8 cellular contexts compared by ENCODE assay signal in genomic region chr7:139358541-139359365, GRCh38. TPM values are rescaled to one million over a fixed set of nuclear protein-coding genes. Genes with fewer than 3 reads are reported as not detected.
DNase-seq lines count a peak whose midpoint lies in the region; ATAC-seq, FAIRE-seq and TF ChIP-seq lines count a peak whose summit lies in the region.

No MANE protein-coding gene starts in this region.

- ATAC-seq in GM19043 (IDR thresholded peaks at IDR 0.05; ENCODE audit: low read depth, unreplicated experiment) (peak; percentile 8), HG03520 (IDR thresholded peaks at IDR 0.05; ENCODE audit: unreplicated experiment) (peak; percentile 1), SK-N-SH treated with all-trans-retinoic acid at 6 μM for 48 hours (peak; percentile 15), body of pancreas (peak; percentile 7)

- peak overlapping the region; percentile 97 for H2AFZ ChIP-seq in keratinocyte (ENCODE audit: control insufficient read depth, low read length)

- peak overlapping the region; percentile 88 for H3K4me2 ChIP-seq in keratinocyte (ENCODE audit: control insufficient read depth, extremely low read depth, insufficient read depth, low read depth, low read length)

- H3K36me3 ChIP-seq in BE2C (peaks cover 8% of the 10 kb centered on the region; the same call in 1 of the 2 replicates), body of pancreas (replicated peaks in 1 of 2; ENCODE audit: insufficient read depth in 1 of 2, low read depth in 2 of 2) (no peaks in the 10 kb centered on the region), keratinocyte (ENCODE audit: control insufficient read depth in 2 of 2, extremely low read depth in 1 of 2, insufficient read depth in 2 of 2, low read length in 2 of 2) (no peaks in the 10 kb centered on the region)

- dilution Hi-C loops in keratinocyte (cut with MboI; ENCODE audit: extremely low pct_ligation_motif_present, low sequenced_read_pairs) = no loop called here

- peaks cover 3% of the 10 kb centered on the region for H4K20me1 ChIP-seq in keratinocyte (ENCODE audit: control insufficient read depth, extremely low read depth, insufficient read depth, low read length)

- H3K27me3 ChIP-seq in BE2C (no peaks in the 10 kb centered on the region), body of pancreas (no peaks in the 10 kb centered on the region), keratinocyte (ENCODE audit: control insufficient read depth, extremely low read depth, insufficient read depth, low read length) (no peaks in the 10 kb centered on the region)

- no peaks in the 10 kb centered on the region; the same call in 1 of the 2 replicates for H3K9me3 ChIP-seq in BE2C
- no peaks in the 10 kb centered on the region for H3K9me3 ChIP-seq in body of pancreas
- no peaks in the 10 kb centered on the region for H3K9me3 ChIP-seq in keratinocyte (ENCODE audit: control insufficient read depth, low read depth, low read length)

- no peaks in the 10 kb centered on the region for H3K4me1 ChIP-seq in BE2C
- H3K4me1 ChIP-seq in body of pancreas = peaks cover 30% of the 10 kb centered on the region
- H3K4me1 ChIP-seq in keratinocyte (ENCODE audit: control insufficient read depth, extremely low read depth, insufficient read depth, low read length) = peaks cover 15% of the 10 kb centered on the region

- no peak for DNase-seq in BE2C
- peak in 2 of 4 donors; percentile 20 to 28 for DNase-seq in body of pancreas
- DNase-seq in keratinocyte (ENCODE audit: low read depth, low spot score) = no peak
- DNase-seq in stimulated activated CD4-positive, alpha-beta T cell treated with anti-CD3 and anti-CD28 coated beads, Interleukin-2, amount 100 ng/mL, for 4 hours (ENCODE audit: low read depth) = peak; percentile 16
- DNase-seq in NK-92 treated with Interleukin-12 subunit alpha and Interleukin-12 subunit beta, amount 100 ng/mL, for 24 hours (lab: John Stamatoyannopoulos, UW) = no peak

- H3K9ac ChIP-seq in keratinocyte (ENCODE audit: control insufficient read depth, extremely low read depth, insufficient read depth, low read length) = peak overlapping the region; percentile 97

- TF ChIP-seq CTCF in BE2C (IDR thresholded peaks at IDR 0.05; ENCODE audit: low read depth, low read length) (no peak), body of pancreas (IDR thresholded peaks at IDR 0.05) (no peak), keratinocyte (optimal IDR thresholded peaks at IDR 0.05 in 1 of 3, IDR thresholded peaks at IDR 0.05 in 1 of 3, conservative IDR thresholded peaks at IDR 0.05 in 1 of 3; ENCODE audit: extremely low read depth in 1 of 3, insufficient read depth in 2 of 3, low read length in 3 of 3) (no peak)

- H3K9me1 ChIP-seq in keratinocyte (ENCODE audit: control insufficient read depth, extremely low read depth, insufficient read depth, low read length) = no peaks in the 10 kb centered on the region

- whole genome bisulfite sequencing in body of pancreas, 2 donors = 3 to 6% methylated on average over 38 to 39 of the region's 39 CpGs

- peaks cover 38% of the 10 kb centered on the region for H3K79me2 ChIP-seq in keratinocyte (ENCODE audit: control insufficient read depth, insufficient read depth, low read length)

- FAIRE-seq in keratinocyte (lab: Jason Lieb, UNC) = no peak

- H3K4me3 ChIP-seq in BE2C (ENCODE audit: low read depth, low read length) (peak overlapping the region; percentile 80), body of pancreas (peak overlapping the region; percentile 62 to 70), keratinocyte (ENCODE audit: control insufficient read depth in 2 of 3, extremely low read depth in 1 of 3, insufficient read depth in 2 of 3, low read depth in 1 of 3, low read length in 3 of 3) (peak overlapping the region; percentile 91 to 95 (median 92))

- H3K27ac ChIP-seq in body of pancreas (peak overlapping the region; percentile 99 to 100 (median 99)), keratinocyte (ENCODE audit: control insufficient read depth, insufficient read depth, low read length) (peak overlapping the region; percentile 97)

- intact Hi-C loops in body of pancreas (cut with DNase I) = no loop called here

- TF ChIP-seq POLR2A in body of pancreas (IDR thresholded peaks at IDR 0.05) = no peak

TF ChIP-seq in SK-N-SH treated with all-trans-retinoic acid at 6 μM for 48 hours, 23 proteins besides CTCF, POLR2A, EP300 and RAD21:
- TF ChIP-seq ESRRG (CRISPR knock-in tag; IDR thresholded peaks at IDR 0.05) (no peak), GLIS3 (CRISPR knock-in tag; IDR thresholded peaks at IDR 0.05) (no peak), ZFP30 (CRISPR knock-in tag; IDR thresholded peaks at IDR 0.05) (no peak), ZNF70 (CRISPR knock-in tag; IDR thresholded peaks at IDR 0.05) (no peak), POU6F1 (CRISPR knock-in tag; IDR thresholded peaks at IDR 0.05; ENCODE audit: borderline replicate concordance, low read depth) (no peak), ZNF8 (CRISPR knock-in tag; IDR thresholded peaks at IDR 0.05) (no peak), TCF4 (CRISPR knock-in tag; IDR thresholded peaks at IDR 0.05; ENCODE audit: borderline replicate concordance) (no peak), ZFP3 (CRISPR knock-in tag; IDR thresholded peaks at IDR 0.05) (no peak), TOX (CRISPR knock-in tag; IDR thresholded peaks at IDR 0.05; ENCODE audit: borderline replicate concordance) (no peak), ZC3H10 (CRISPR knock-in tag; IDR thresholded peaks at IDR 0.05) (no peak), ARNTL (CRISPR knock-in tag; IDR thresholded peaks at IDR 0.05; ENCODE audit: borderline replicate concordance, low read depth) (no peak), PPARA (CRISPR knock-in tag; IDR thresholded peaks at IDR 0.05; ENCODE audit: borderline replicate concordance) (no peak)
- TF ChIP-seq, protein P1, sequence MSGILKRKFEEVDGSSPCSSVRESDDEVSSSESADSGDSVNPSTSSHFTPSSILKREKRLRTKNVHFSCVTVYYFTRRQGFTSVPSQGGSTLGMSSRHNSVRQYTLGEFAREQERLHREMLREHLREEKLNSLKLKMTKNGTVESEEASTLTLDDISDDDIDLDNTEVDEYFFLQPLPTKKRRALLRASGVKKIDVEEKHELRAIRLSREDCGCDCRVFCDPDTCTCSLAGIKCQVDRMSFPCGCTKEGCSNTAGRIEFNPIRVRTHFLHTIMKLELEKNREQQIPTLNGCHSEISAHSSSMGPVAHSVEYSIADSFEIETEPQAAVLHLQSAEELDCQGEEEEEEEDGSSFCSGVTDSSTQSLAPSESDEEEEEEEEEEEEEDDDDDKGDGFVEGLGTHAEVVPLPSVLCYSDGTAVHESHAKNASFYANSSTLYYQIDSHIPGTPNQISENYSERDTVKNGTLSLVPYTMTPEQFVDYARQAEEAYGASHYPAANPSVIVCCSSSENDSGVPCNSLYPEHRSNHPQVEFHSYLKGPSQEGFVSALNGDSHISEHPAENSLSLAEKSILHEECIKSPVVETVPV (CRISPR knock-in tag; IDR thresholded peaks at IDR 0.05) = no peak
- TF ChIP-seq, protein P2, sequence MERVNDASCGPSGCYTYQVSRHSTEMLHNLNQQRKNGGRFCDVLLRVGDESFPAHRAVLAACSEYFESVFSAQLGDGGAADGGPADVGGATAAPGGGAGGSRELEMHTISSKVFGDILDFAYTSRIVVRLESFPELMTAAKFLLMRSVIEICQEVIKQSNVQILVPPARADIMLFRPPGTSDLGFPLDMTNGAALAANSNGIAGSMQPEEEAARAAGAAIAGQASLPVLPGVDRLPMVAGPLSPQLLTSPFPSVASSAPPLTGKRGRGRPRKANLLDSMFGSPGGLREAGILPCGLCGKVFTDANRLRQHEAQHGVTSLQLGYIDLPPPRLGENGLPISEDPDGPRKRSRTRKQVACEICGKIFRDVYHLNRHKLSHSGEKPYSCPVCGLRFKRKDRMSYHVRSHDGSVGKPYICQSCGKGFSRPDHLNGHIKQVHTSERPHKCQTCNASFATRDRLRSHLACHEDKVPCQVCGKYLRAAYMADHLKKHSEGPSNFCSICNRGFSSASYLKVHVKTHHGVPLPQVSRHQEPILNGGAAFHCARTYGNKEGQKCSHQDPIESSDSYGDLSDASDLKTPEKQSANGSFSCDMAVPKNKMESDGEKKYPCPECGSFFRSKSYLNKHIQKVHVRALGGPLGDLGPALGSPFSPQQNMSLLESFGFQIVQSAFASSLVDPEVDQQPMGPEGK (CRISPR knock-in tag; IDR thresholded peaks at IDR 0.05; ENCODE audit: borderline replicate concordance) = no peak

RNA-seq across cellular contexts. Expression of gene LUC7L2, which starts 0.9 kb away (rescaled TPM):
- 107 TPM for polyA plus RNA-seq in BE2C (2012; ENCODE audit: insufficient read depth, insufficient read length, low read depth)
- 10 to 100 TPM; 50.1 to 64.6 TPM for total RNA-seq in body of pancreas
- polyA plus RNA-seq in keratinocyte = 28.6 to 52.7 TPM (median 44.4 TPM) in 3 replicates
- polyA plus RNA-seq in keratinocyte (2011; ENCODE audit: low read depth) = 198 TPM
- polyA plus RNA-seq in keratinocyte (2011; cell fraction: cytosol; rRNA removed) = 30.6 and 41.7 TPM in 2 replicates
- 72.5 and 88.7 TPM in 2 replicates for polyA plus RNA-seq in keratinocyte (2011; cell fraction: nucleus; rRNA removed)
- 42.2 and 47.9 TPM in 2 replicates for polyA plus RNA-seq in keratinocyte (2012; ENCODE audit: low replicate concordance)
- 14.9 to 30.8 TPM (median 15.9 TPM) in 3 replicates for polyA minus RNA-seq in keratinocyte
- polyA minus RNA-seq in keratinocyte (2011; cell fraction: cytosol; rRNA and poly(A)+ RNA removed) = 33.0 TPM
- 62.8 and 63.6 TPM in 2 replicates for polyA minus RNA-seq in keratinocyte (2011; cell fraction: nucleus; rRNA and poly(A)+ RNA removed)

RNA-seq across cellular contexts. Expression of gene FMC1, which starts 17.6 kb away (rescaled TPM):
- polyA plus RNA-seq in BE2C (2012; ENCODE audit: insufficient read depth, insufficient read length, low read depth) = 72.1 TPM
- total RNA-seq in body of pancreas = 10 to 100 TPM in 1 of 2 donors, 1 to 10 TPM in 1; 6.0 to 43.8 TPM
- polyA plus RNA-seq in keratinocyte = 7.1 to 7.8 TPM (median 7.4 TPM) in 3 replicates
- 0.26 TPM for polyA plus RNA-seq in keratinocyte (2011; ENCODE audit: low read depth)
- polyA plus RNA-seq in keratinocyte (2011; cell fraction: cytosol; rRNA removed) = 4.8 and 6.0 TPM in 2 replicates
- polyA plus RNA-seq in keratinocyte (2011; cell fraction: nucleus; rRNA removed) = 5.9 and 6.9 TPM in 2 replicates
- 6.1 and 11.3 TPM in 2 replicates for polyA plus RNA-seq in keratinocyte (2012; ENCODE audit: low replicate concordance)
- polyA minus RNA-seq in keratinocyte = 0.80 to 3.5 TPM (median 1.6 TPM) in 3 replicates
- 4.4 TPM for polyA minus RNA-seq in keratinocyte (2011; cell fraction: cytosol; rRNA and poly(A)+ RNA removed)
- polyA minus RNA-seq in keratinocyte (2011; cell fraction: nucleus; rRNA and poly(A)+ RNA removed) = 0.95 and 2.1 TPM in 2 replicates
